8 cellular contexts compared by ENCODE assay signal in genomic region chr1:161013104-161013590, GRCh38. TPM values are rescaled to one million over a fixed set of nuclear protein-coding genes. Genes with fewer than 3 reads are reported as not detected.
DNase-seq lines count a peak whose midpoint lies in the region; ATAC-seq and TF ChIP-seq lines count a peak whose summit lies in the region.

No MANE protein-coding gene starts in this region.

- H3K79me2 ChIP-seq in KMS-11 (ENCODE audit: insufficient read depth, low read depth) = no peaks in the 10 kb centered on the region

- H3K27me3 ChIP-seq in KMS-11 (ENCODE audit: insufficient read depth, low read depth) = no peaks in the 10 kb centered on the region
- no peaks in the 10 kb centered on the region for H3K27me3 ChIP-seq in naive thymus-derived CD4-positive, alpha-beta T cell (ENCODE audit: control insufficient read depth in 2 of 2, insufficient read depth in 2 of 2, low read length in 2 of 2)

- peak overlapping the region; percentile 79 for H2AFZ ChIP-seq in KMS-11 (ENCODE audit: low read depth)

- intact Hi-C loops in naive thymus-derived CD4-positive, alpha-beta T cell (cut with micrococcal nuclease) = loop anchor here (1.0 to 2.0 kb wide), 2 partner anchors 8 to 16 kb away; partner anchors contain the start of gene F11R (in 2 of the 2)

- peak; percentile 32 for ATAC-seq in GM19324 (IDR thresholded peaks at IDR 0.05; ENCODE audit: low FRiP score, unreplicated experiment)
- ATAC-seq in naive thymus-derived CD4-positive, alpha-beta T cell = peak; percentile 54
- no peak for ATAC-seq in GM18867 (IDR thresholded peaks at IDR 0.05; ENCODE audit: unreplicated experiment)

- H3K36me3 ChIP-seq in KMS-11 (ENCODE audit: insufficient read depth) = no peaks in the 10 kb centered on the region
- no peaks in the 10 kb centered on the region for H3K36me3 ChIP-seq in naive thymus-derived CD4-positive, alpha-beta T cell (ENCODE audit: control insufficient read depth in 2 of 3, insufficient read depth in 3 of 3, low read length in 3 of 3)

- POLR2A ChIA-PET in naive thymus-derived CD4-positive, alpha-beta T cell (lab: Charles Lee) = interaction anchor here (0.8 to 3.4 kb wide), 9 partner anchors 8 to 99 kb away, joined by 3 to 16 read pairs (median 5); partner anchors contain the start of genes ARHGAP30, F11R and USF1

- no peaks in the 10 kb centered on the region for H3K9me3 ChIP-seq in naive thymus-derived CD4-positive, alpha-beta T cell (ENCODE audit: control insufficient read depth in 2 of 3, low read length in 3 of 3)

- H3K9me3 Mint-ChIP-seq in naive thymus-derived CD4-positive, alpha-beta T cell = no peaks in the 10 kb centered on the region

- peak overlapping the region; percentile 77 for H3K27ac ChIP-seq in KMS-11
- H3K27ac ChIP-seq in naive thymus-derived CD4-positive, alpha-beta T cell (ENCODE audit: low read depth, low read length) = peak overlapping the region; percentile 73

- peak overlapping the region; percentile 91 to 98 (median 96) for H3K27ac Mint-ChIP-seq in naive thymus-derived CD4-positive, alpha-beta T cell

- H3K4me3 ChIP-seq in KMS-11 (IDR thresholded peaks at IDR 0.05; ENCODE audit: insufficient read depth, low read depth, low read length) (peak overlapping the region; percentile 99), choroid plexus epithelial cell (ENCODE audit: low read depth, low read length) (no peak overlapping the region)
- H3K4me3 ChIP-seq in naive thymus-derived CD4-positive, alpha-beta T cell (ENCODE audit: low read length) = peak overlapping the region; percentile 57

- H3K4me3 Mint-ChIP-seq in naive thymus-derived CD4-positive, alpha-beta T cell = peak overlapping the region; percentile 74 to 97 (median 84)

- H3K4me1 ChIP-seq in KMS-11 (ENCODE audit: low read depth, poor library complexity, severe bottlenecking) = peaks cover 27% of the 10 kb centered on the region
- peaks cover 10 to 29% of the 10 kb centered on the region in 2 donors for H3K4me1 ChIP-seq in naive thymus-derived CD4-positive, alpha-beta T cell (ENCODE audit: control insufficient read depth in 2 of 2, insufficient read depth in 2 of 2, low read length in 2 of 2)

- no peaks in the 10 kb centered on the region for H3K36me3 Mint-ChIP-seq in naive thymus-derived CD4-positive, alpha-beta T cell

- peak overlapping the region; percentile 51 for H3K9ac ChIP-seq in KMS-11

- peak; percentile 21 for DNase-seq in choroid plexus epithelial cell (ENCODE audit: low read depth)
- DNase-seq in naive thymus-derived CD4-positive, alpha-beta T cell = no peak
- DNase-seq in mesenteric fat pad (ENCODE audit: low spot score) = no peak
- no peak for DNase-seq in central memory CD4-positive, alpha-beta T cell
- DNase-seq in SHP77 treated with DMSO at 0.1 percent for 48 hours (lab: John Stamatoyannopoulos, UW) = no peak

- TF ChIP-seq CTCF in KMS-11 (conservative IDR thresholded peaks at IDR 0.05; ENCODE audit: low read depth, low read length) (0 out of 2 replicates have a peak, but pooled peaks have one; percentile 20), choroid plexus epithelial cell (conservative IDR thresholded peaks at IDR 0.05; ENCODE audit: low read depth, low read length) (no peak)

- CTCF ChIA-PET in naive thymus-derived CD4-positive, alpha-beta T cell (lab: Charles Lee) = interaction anchor here (1.5 to 3.0 kb wide), 2 partner anchors 15 to 25 kb away, joined by 5 to 12 read pairs; partner anchors contain the start of gene TSTD1

- no peaks in the 10 kb centered on the region for H4K20me1 ChIP-seq in KMS-11 (ENCODE audit: insufficient read depth)

- H3K4me1 Mint-ChIP-seq in naive thymus-derived CD4-positive, alpha-beta T cell = peaks cover 23 to 44% (median 36%) of the 10 kb centered on the region in 7 donors

- no peaks in the 10 kb centered on the region for H3K27me3 Mint-ChIP-seq in naive thymus-derived CD4-positive, alpha-beta T cell

- peak overlapping the region; percentile 97 for H3K4me2 ChIP-seq in KMS-11

RNA-seq across cellular contexts. Expression of gene F11R, which starts 7.8 kb away (rescaled TPM):
- 10 to 100 TPM; 11.3 to 23.7 (median 16.5) TPM for total RNA-seq in naive thymus-derived CD4-positive, alpha-beta T cell
- 10 to 100 TPM; 12.7 to 14.4 TPM for polyA plus RNA-seq in naive thymus-derived CD4-positive, alpha-beta T cell
- 55.5 TPM for total RNA-seq in mesenteric fat pad

RNA-seq across cellular contexts. Expression of gene TSTD1, which starts 25.6 kb away (rescaled TPM):
- 10 to 100 TPM; 49.8 to 84.0 (median 58.2) TPM for total RNA-seq in naive thymus-derived CD4-positive, alpha-beta T cell
- 100 to 1,000 TPM; 349 to 494 TPM for polyA plus RNA-seq in naive thymus-derived CD4-positive, alpha-beta T cell
- 11.0 TPM for total RNA-seq in mesenteric fat pad

RNA-seq across cellular contexts. Expression of gene USF1, which starts 32.6 kb away (rescaled TPM):
- 100 to 1,000 TPM in 1 of 5 experiments, 10 to 100 TPM in 4; 71.6 to 115 (median 91.7) TPM for total RNA-seq in naive thymus-derived CD4-positive, alpha-beta T cell
- 1 to 10 TPM; 3.9 to 5.5 TPM for polyA plus RNA-seq in naive thymus-derived CD4-positive, alpha-beta T cell
- total RNA-seq in mesenteric fat pad = 57.9 TPM

RNA-seq across cellular contexts. Expression of gene ARHGAP30, which starts 56.5 kb away (rescaled TPM):
- 100 to 1,000 TPM; 152 to 291 (median 235) TPM for total RNA-seq in naive thymus-derived CD4-positive, alpha-beta T cell
- polyA plus RNA-seq in naive thymus-derived CD4-positive, alpha-beta T cell = 100 to 1,000 TPM; 128 to 258 TPM
- total RNA-seq in mesenteric fat pad = 26.0 TPM

RNA-seq across cellular contexts. Expression of gene ITLN2, which starts 58.5 kb away (rescaled TPM):
- not detected for total RNA-seq in naive thymus-derived CD4-positive, alpha-beta T cell
- polyA plus RNA-seq in naive thymus-derived CD4-positive, alpha-beta T cell = not detected
- not detected for total RNA-seq in mesenteric fat pad
